16 cellular contexts compared by ENCODE assay signal in genomic region chr15:83178387-83178786, GRCh38. TPM values are rescaled to one million over a fixed set of nuclear protein-coding genes. Genes with fewer than 3 reads are reported as not detected.
A peak's percentile ranks its signal among the peaks of the same experiment; 100 is the strongest.
DNase-seq lines count a peak whose midpoint lies in the region; ATAC-seq, FAIRE-seq and TF ChIP-seq lines count a peak whose summit lies in the region.
"Had no signal": no experiment of that assay in that cellular context is flagged by ENCODE, and none has a peak within 500 bp of the region (broad histone marks: within the 10 kb centered on the region; RNA-seq: fewer than 3 reads in every experiment).

No MANE protein-coding gene starts in this region.

- intact Hi-C loops in activated naive CD4-positive, alpha-beta T cell treated with anti-CD3 and anti-CD28 coated beads for 36 hours (cut with micrococcal nuclease) = no loop called here

- H4K5ac ChIP-seq in H1 (ENCODE audit: insufficient read length, low read depth, low read length) = no peak overlapping the region

- FAIRE-seq in H1 (lab: Jason Lieb, UNC) = no peak
- FAIRE-seq: GM12878, HepG2 had no signal

- no peak overlapping the region for H3K23ac ChIP-seq in H1 (ENCODE audit: insufficient read length)

- no peak overlapping the region for H3K4ac ChIP-seq in H1 (replicated peaks; ENCODE audit: insufficient read length, low read depth, low read length)

- H3K27me3 ChIP-seq in GM23338 (ENCODE audit: insufficient read depth) = no peaks in the 10 kb centered on the region
- no peaks in the 10 kb centered on the region for H3K27me3 ChIP-seq in H1 (replicated peaks in 1 of 4; ENCODE audit: control insufficient read depth in 3 of 4, extremely low read depth in 1 of 4, insufficient read depth in 3 of 4, low read length in 3 of 4)

- no peak for TF ChIP-seq POLR2A in H1 (IDR thresholded peaks at IDR 0.05; ENCODE audit: control extremely low read depth in 1 of 2, low read depth in 2 of 2, low read length in 2 of 2)

- H2BK5ac ChIP-seq in H1 (ENCODE audit: low read depth, low read length) = no peak overlapping the region

- TF ChIP-seq CTCF in GM23338 (conservative IDR thresholded peaks at IDR 0.05; ENCODE audit: low read depth in 2 of 2) (no peak), H1 (IDR thresholded peaks at IDR 0.05; ENCODE audit: control extremely low read depth in 1 of 3, insufficient read depth in 1 of 3, low read depth in 1 of 3, low read length in 3 of 3) (no peak), nephron progenitor cell (IDR thresholded peaks at IDR 0.05) (no peak)

- no peaks in the 10 kb centered on the region for H3K36me3 ChIP-seq in GM23338 (ENCODE audit: insufficient read depth)
- H3K36me3 ChIP-seq in H1 (ENCODE audit: control insufficient read depth in 2 of 4, insufficient read depth in 4 of 4, low read length in 3 of 4) = no peaks in the 10 kb centered on the region

- no peak overlapping the region for H3K56ac ChIP-seq in H1 (replicated peaks; ENCODE audit: insufficient read length, low read depth, low read length)

- no peaks in the 10 kb centered on the region; the same call in 1 of the 2 replicates for H3K23me2 ChIP-seq in H1 (ENCODE audit: low read depth, low read length)

- no peak overlapping the region for H3K14ac ChIP-seq in H1 (ENCODE audit: insufficient read length)

- no peak overlapping the region for H2AK5ac ChIP-seq in H1 (ENCODE audit: low read depth, low read length)

- H3F3A ChIP-seq in GM23338 (replicated peaks; ENCODE audit: low read depth) = no peaks in the 10 kb centered on the region

- H3K36me3 Mint-ChIP-seq in GM23338 (ENCODE audit: low read depth) (no peaks in the 10 kb centered on the region; the same call in 2 of the 3 replicates), nephron progenitor cell (ENCODE audit: low read depth) (peaks cover 66% of the 10 kb centered on the region)
- H3K36me3 Mint-ChIP-seq in activated naive CD4-positive, alpha-beta T cell treated with anti-CD3 and anti-CD28 coated beads for 36 hours (ENCODE audit: low read depth) = no peaks in the 10 kb centered on the region

- ATAC-seq in GM23338 (peak; percentile 71), GM19467 (IDR thresholded peaks at IDR 0.05; ENCODE audit: unreplicated experiment) (no peak)
- ATAC-seq: HepG2 had no signal

- H3K79me2 ChIP-seq in GM23338 (replicated peaks; ENCODE audit: insufficient read depth) (peaks cover 94% of the 10 kb centered on the region), H1 (ENCODE audit: control insufficient read depth in 1 of 2, insufficient read depth in 2 of 2, low read length in 2 of 2) (peaks cover 0 to 92% of the 10 kb centered on the region in 2 experiments; a peak in 3 of 4 replicates)

- no peak overlapping the region for H3K4me2 ChIP-seq in GM23338
- no peak overlapping the region for H3K4me2 ChIP-seq in H1 (ENCODE audit: insufficient read depth in 1 of 2, low read depth in 2 of 2, low read length in 2 of 2)

- H4K20me1 ChIP-seq in GM23338 (replicated peaks; ENCODE audit: insufficient read depth) = peaks cover 7% of the 10 kb centered on the region; the same call in 1 of the 2 replicates
- H4K20me1 ChIP-seq in H1 (replicated peaks in 1 of 2; ENCODE audit: control insufficient read depth in 1 of 2, insufficient read depth in 2 of 2, low read length in 2 of 2) = peaks cover 0 to 3% of the 10 kb centered on the region in 2 experiments

- no peak overlapping the region for H4K91ac ChIP-seq in H1 (replicated peaks; ENCODE audit: insufficient read length, low read length)

- peaks cover 8% of the 10 kb centered on the region for H3K79me1 ChIP-seq in H1 (ENCODE audit: low read depth, low read length)

- H4K8ac ChIP-seq in H1 (ENCODE audit: extremely low read depth, insufficient read depth, low read length) = no peak overlapping the region

- H3K4me1 Mint-ChIP-seq in GM23338 (peaks cover 23% of the 10 kb centered on the region), nephron progenitor cell (peaks cover 21% of the 10 kb centered on the region)
- no peaks in the 10 kb centered on the region for H3K4me1 Mint-ChIP-seq in activated naive CD4-positive, alpha-beta T cell treated with anti-CD3 and anti-CD28 coated beads for 36 hours (ENCODE audit: low read depth)
- H3K4me1 Mint-ChIP-seq: B cell had no signal

- CTCF ChIA-PET in H1 (lab: Charles Lee; ENCODE audit: partially characterized antibody) = interaction anchor here (1.3 kb wide), 1 partner anchor 14 kb away, joined by 3 read pairs; no protein-coding TSS in a partner anchor
- CTCF ChIA-PET in activated naive CD4-positive, alpha-beta T cell treated with anti-CD3 and anti-CD28 coated beads for 36 hours (lab: Charles Lee) = no interaction called here

- H2BK12ac ChIP-seq in H1 (ENCODE audit: low read depth, low read length) = no peak overlapping the region

- H3K4me3 Mint-ChIP-seq in GM23338 (no peak overlapping the region), nephron progenitor cell (no peak overlapping the region)
- no peak overlapping the region for H3K4me3 Mint-ChIP-seq in activated naive CD4-positive, alpha-beta T cell treated with anti-CD3 and anti-CD28 coated beads for 36 hours
- H3K4me3 Mint-ChIP-seq: B cell; CD4-positive, alpha-beta T cell; HFFc6 had no signal

- H3K27ac ChIP-seq in GM23338 (ENCODE audit: low read depth) (no peak overlapping the region), H1 (ENCODE audit: low read depth, low read length) (no peak overlapping the region)

- H3K27ac Mint-ChIP-seq in GM23338 (no peak overlapping the region), nephron progenitor cell (no peak overlapping the region)
- no peak overlapping the region for H3K27ac Mint-ChIP-seq in activated naive CD4-positive, alpha-beta T cell treated with anti-CD3 and anti-CD28 coated beads for 36 hours
- H3K27ac Mint-ChIP-seq: B cell; CD4-positive, alpha-beta T cell; HFFc6 had no signal

- H3K4me1 ChIP-seq in GM23338 (ENCODE audit: insufficient read depth) (no peaks in the 10 kb centered on the region; the same call in 1 of the 2 replicates), H1 (replicated peaks in 1 of 4; ENCODE audit: control insufficient read depth in 3 of 4, insufficient read depth in 4 of 4, low read length in 3 of 4) (peaks cover 0 to 4% (median under 1%) of the 10 kb centered on the region in 4 experiments; a peak in 3 of 7 replicates)

- no peaks in the 10 kb centered on the region for H3K9me3 ChIP-seq in H1 (ENCODE audit: insufficient read depth in 2 of 2, low read depth in 1 of 2, low read length in 1 of 2)

- POLR2A ChIA-PET in H1 (lab: Charles Lee; ENCODE audit: partially characterized antibody) = interaction anchor here (1.7 kb wide), 1 partner anchor 30 kb away, joined by 5 read pairs; the partner anchor contains the start of gene HDGFL3

- no peak overlapping the region for H2BK20ac ChIP-seq in H1 (ENCODE audit: low read length)

- H3K9me3 Mint-ChIP-seq in GM23338 (no peaks in the 10 kb centered on the region), nephron progenitor cell (peaks cover 3% of the 10 kb centered on the region)
- no peaks in the 10 kb centered on the region for H3K9me3 Mint-ChIP-seq in activated naive CD4-positive, alpha-beta T cell treated with anti-CD3 and anti-CD28 coated beads for 36 hours
- H3K9me3 Mint-ChIP-seq: CD4-positive, alpha-beta T cell; HFFc6 had no signal

- H3K18ac ChIP-seq in H1 (ENCODE audit: extremely low read depth, low read length) = no peak overlapping the region

- no peak overlapping the region for H3K4me3 ChIP-seq in GM23338
- H3K4me3 ChIP-seq in H1 (ENCODE audit: extremely low read depth in 1 of 4, insufficient read depth in 2 of 4, low read depth in 3 of 4, low read length in 4 of 4) = no peak overlapping the region
- H3K4me3 ChIP-seq: GM12878 had no signal

- TF ChIP-seq RAD21 in H1 (IDR thresholded peaks at IDR 0.05 in 1 of 2, conservative IDR thresholded peaks at IDR 0.05 in 1 of 2; ENCODE audit: low read depth in 2 of 2, low read length in 2 of 2) = no peak

- no peak overlapping the region for H3K9ac ChIP-seq in H1 (replicated peaks in 1 of 4; ENCODE audit: extremely low read depth in 1 of 4, low read depth in 3 of 4, low read length in 3 of 4)

- no peak for DNase-seq in GM23338 (ENCODE audit: low spot score)
- peak; percentile 45 for DNase-seq in OCI-M1 (lab: John Stamatoyannopoulos, UW)
- DNase-seq in H1 (ENCODE audit: low read depth in 1 of 2, low spot score in 2 of 2) = no peak
- peak; percentile 5 for DNase-seq in nephron progenitor cell
- no peak for DNase-seq in activated naive CD4-positive, alpha-beta T cell treated with anti-CD3 and anti-CD28 coated beads for 36 hours
- DNase-seq in medulla oblongata (ENCODE audit: extremely low spot score) = no peak
- DNase-seq: C1 segment of cervical spinal cord; CD4-positive, alpha-beta T cell; DMS79; GOT3; HCEC 1CT; HFFc6 had no signal

- no peak for TF ChIP-seq EP300 in H1 (IDR thresholded peaks at IDR 0.05; ENCODE audit: borderline replicate concordance in 1 of 2, low read depth in 2 of 2, low read length in 2 of 2)

- no peak overlapping the region for H2AFZ ChIP-seq in GM23338
- H2AFZ ChIP-seq in H1 (ENCODE audit: low read length) = no peak overlapping the region

- no peak overlapping the region for H2BK120ac ChIP-seq in H1 (replicated peaks; ENCODE audit: low read depth, low read length)

- H3K9me2 ChIP-seq in GM23338 (ENCODE audit: insufficient read depth) = no peaks in the 10 kb centered on the region

- 92% methylated on average over 2 of the region's 2 CpGs; no CpG with 5 or more reads in 1 of the 2 experiments for WGBS in H1 (ENCODE audit: extremely low coverage in 1 of 2, insufficient coverage in 1 of 2, insufficient read length in 1 of 2, insufficient replicate concordance in 2 of 2, low coverage in 1 of 2, low lambda C conversion rate in 2 of 2, missing lambda C conversion rate in 1 of 2), 2 experiments

- H2BK15ac ChIP-seq in H1 (ENCODE audit: low read length) = no peak overlapping the region

- H3K27me3 Mint-ChIP-seq in GM23338 (ENCODE audit: insufficient read depth, low read depth, poor library complexity) (peaks cover 6% of the 10 kb centered on the region), nephron progenitor cell (ENCODE audit: low read depth, poor library complexity) (no peaks in the 10 kb centered on the region)
- H3K27me3 Mint-ChIP-seq in activated naive CD4-positive, alpha-beta T cell treated with anti-CD3 and anti-CD28 coated beads for 36 hours (ENCODE audit: low read depth) = peaks cover 7% of the 10 kb centered on the region
- H3K27me3 Mint-ChIP-seq: CD4-positive, alpha-beta T cell had no signal

RNA-seq across cellular contexts. Expression of gene HDGFL3, which starts 29.2 kb away (rescaled TPM):
- 67.1 and 68.6 TPM in 2 replicates for total RNA-seq in GM23338 (2014; rRNA removed; shearing (Covaris generic))
- polyA plus RNA-seq in GM23338 (2016; fragmentation: Nextera tagmentation; extraction: Ambion mirVana) (131 and 135 TPM in 2 replicates), H1 (2011; rRNA removed) (7.3 and 14.1 TPM in 2 replicates)
- 149 and 156 TPM in 2 replicates for total RNA-seq in H1 (2021; fragmentation: NEBNext Ultra II Directional; extraction: Animal tissue kit (Norgen Biotek cat#: 25700))
- polyA plus RNA-seq in H1 (2011; cell fraction: cytosol; rRNA removed) = 38.6 TPM
- polyA plus RNA-seq in H1 (2011; cell fraction: nucleus; rRNA removed) = 11.3 TPM
- polyA plus RNA-seq in H1 (2012, experiment 1 of 2) = 67.3 to 138 TPM (median 73.7 TPM) in 4 replicates
- polyA plus RNA-seq in H1 (2012, experiment 2 of 2) = 9.7 TPM
- 165 TPM for polyA plus RNA-seq in H1 (2013, experiment 1 of 2)
- polyA plus RNA-seq in H1 (2013, experiment 2 of 2) = 147 TPM
- polyA minus RNA-seq in H1 (2011; rRNA and poly(A)+ RNA removed) = 11.1 and 13.5 TPM in 2 replicates
- 48.6 TPM for polyA minus RNA-seq in H1 (2011; cell fraction: cytosol; rRNA and poly(A)+ RNA removed)
- polyA minus RNA-seq in H1 (2011; cell fraction: nucleus; rRNA and poly(A)+ RNA removed) = 38.6 TPM
- total RNA-seq in activated naive CD4-positive, alpha-beta T cell treated with anti-CD3 and anti-CD28 coated beads for 36 hours = 1 to 10 TPM; 5.9 to 8.1 TPM

Comparison
In these comparisons a context has a peak if more than half of its experiments do, and no peak if none do; other contexts are left out.
1. DNase-seq: peak in OCI-M1 (single experiment) and nephron progenitor cell (single experiment); none in GM23338 (single experiment), H1 (0 of 2), activated naive CD4-positive, alpha-beta T cell treated with anti-CD3 and anti-CD28 coated beads for 36 hours (single experiment) and medulla oblongata (single experiment).